Comparison of ENCODE assay signal across 11 cellular contexts in the genomic region with DNA sequence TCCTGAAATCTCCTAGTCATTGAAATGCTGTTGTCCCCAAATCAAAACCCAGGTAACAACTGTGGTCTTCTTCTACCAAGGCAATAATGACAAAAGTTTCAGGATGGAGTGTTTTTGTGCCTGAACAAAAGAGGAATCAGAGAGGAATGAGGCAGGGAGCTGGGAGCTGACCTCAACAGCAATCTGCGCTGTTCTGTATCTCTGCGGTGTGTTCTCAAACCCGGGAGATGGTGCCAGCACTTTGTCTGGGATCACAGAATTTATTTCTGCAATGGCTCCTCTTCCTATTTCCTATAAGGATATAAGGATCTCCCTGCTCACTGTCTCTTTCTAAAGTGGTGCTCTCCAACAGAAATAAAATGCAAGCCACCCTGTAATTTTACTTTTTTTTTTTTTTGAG. TPM values are rescaled to one million over a fixed set of nuclear protein-coding genes. Genes with fewer than 3 reads are reported as not detected.
DNase-seq lines count a peak whose midpoint lies in the region; ATAC-seq and TF ChIP-seq lines count a peak whose summit lies in the region.
"Had no signal": no experiment of that assay in that cellular context is flagged by ENCODE, and none has a peak within 500 bp of the region (broad histone marks: within the 10 kb centered on the region; RNA-seq: fewer than 3 reads in every experiment).

No MANE protein-coding gene starts in this region.

- no peak for TF ChIP-seq CTCF in AG10803 (conservative IDR thresholded peaks at IDR 0.05; ENCODE audit: low read length)
- no peak for TF ChIP-seq CTCF in Peyer's patch (IDR thresholded peaks at IDR 0.05)
- TF ChIP-seq CTCF in parathyroid adenoma (IDR thresholded peaks at IDR 0.05), result no peak

- H3K27me3 ChIP-seq in Peyer's patch, result no peaks in the 10 kb centered on the region
- H3K27me3 ChIP-seq in parathyroid adenoma (ENCODE audit: control insufficient read depth, insufficient read depth, low read length), result no peaks in the 10 kb centered on the region

- no peak overlapping the region for H3K9ac ChIP-seq in parathyroid adenoma

- peak overlapping the region; percentile 86 for H2AFZ ChIP-seq in parathyroid adenoma

- H3K27ac ChIP-seq in Peyer's patch (peak overlapping the region in 3 of 4 donors; percentile 29 to 56 (median 54)), parathyroid adenoma (peak overlapping the region; percentile 60)

- peak overlapping the region; percentile 73 for H3K4me3 ChIP-seq in AG10803 (ENCODE audit: low read length)
- peak overlapping the region in 2 of 4 donors; percentile 38 to 46 for H3K4me3 ChIP-seq in Peyer's patch
- peak overlapping the region; percentile 56 for H3K4me3 ChIP-seq in parathyroid adenoma (ENCODE audit: low read depth, low read length)

- DNase-seq in AG10803 (ENCODE audit: low read depth), result peak; percentile 15
- no peak for DNase-seq in Peyer's patch
- peak; percentile 39 for DNase-seq in fibroblast of peridontal ligament (ENCODE audit: extremely low read depth)
- DNase-seq in inferior parietal cortex (ENCODE audit: extremely low spot score), result no peak
- DNase-seq in T-helper 17 cell, result no peak
- DNase-seq: activated CD4-positive, alpha-beta T cell treated with anti-CD3 and anti-CD28 coated beads, Interleukin-2, amount 50 U/mL, for 4 hours; CD8-positive, alpha-beta memory T cell had no signal

- H3K4me1 ChIP-seq in Peyer's patch, result no peaks in the 10 kb centered on the region
- H3K4me1 ChIP-seq in parathyroid adenoma, result peaks cover 14% of the 10 kb centered on the region

- ATAC-seq in HG03520 (IDR thresholded peaks at IDR 0.05; ENCODE audit: unreplicated experiment), result no peak
- no peak for ATAC-seq in T-helper 17 cell
- no peak for ATAC-seq in HG03342 (IDR thresholded peaks at IDR 0.05; ENCODE audit: unreplicated experiment)

- TF ChIP-seq POLR2A in Peyer's patch (IDR thresholded peaks at IDR 0.05), result no peak

- H3K36me3 ChIP-seq in Peyer's patch (no peaks in the 10 kb centered on the region), parathyroid adenoma (ENCODE audit: control insufficient read depth, insufficient read depth, low read length) (no peaks in the 10 kb centered on the region)

- no peak overlapping the region for H3K27ac Mint-ChIP-seq in T-helper 17 cell

- peaks cover 6% of the 10 kb centered on the region for H3K79me2 ChIP-seq in parathyroid adenoma

- H3K4me2 ChIP-seq in parathyroid adenoma (ENCODE audit: low read length), result peak overlapping the region; percentile 78

- H3K4me1 Mint-ChIP-seq in T-helper 17 cell, result peaks cover 5% of the 10 kb centered on the region

- H3K9me3 ChIP-seq in Peyer's patch (no peaks in the 10 kb centered on the region), parathyroid adenoma (ENCODE audit: control insufficient read depth, low read length) (no peaks in the 10 kb centered on the region), T-helper 17 cell (ENCODE audit: control insufficient read depth, low read length, poor library complexity, severe bottlenecking) (no peaks in the 10 kb centered on the region)

- H3K36me3 Mint-ChIP-seq in T-helper 17 cell (ENCODE audit: low read depth), result no peaks in the 10 kb centered on the region

- H3K4me3 Mint-ChIP-seq in T-helper 17 cell, result no peak overlapping the region

- H3K27me3 Mint-ChIP-seq in T-helper 17 cell, result peaks cover 48% of the 10 kb centered on the region

RNA-seq across cellular contexts. Expression of a gene that starts 0.4 kb away (rescaled TPM):
- 10 to 100 TPM in 1 of 4 donors, 1 to 10 TPM in 3; 3.1 to 24.8 (median 5.4) TPM for total RNA-seq in Peyer's patch
- not detected for total RNA-seq in T-helper 17 cell
- total RNA-seq: OCI-LY7 had no signal

RNA-seq across cellular contexts. Expression of a gene that starts 13.9 kb away (rescaled TPM):
- total RNA-seq in Peyer's patch, result 10 to 100 TPM; 16.0 to 34.3 (median 20.3) TPM
- total RNA-seq in T-helper 17 cell, result 10 to 100 TPM; 13.9 to 15.2 TPM

Comparison
In these comparisons a context has a peak if more than half of its experiments do, and no peak if none do; other contexts are left out.
1. DNase-seq: peak in AG10803 (single experiment) and fibroblast of peridontal ligament (single experiment); none in Peyer's patch (0 of 3), inferior parietal cortex (single experiment) and T-helper 17 cell (0 of 3).